In genomic region chr12:88251798-88252197, GRCh38 we compare ENCODE assay signal across 23 cellular contexts.
"Had no signal": no experiment of that assay in that cellular context is flagged by ENCODE, and none has a peak within 500 bp of the region (broad histone marks: within the 10 kb centered on the region; RNA-seq: fewer than 3 reads in every experiment).

No MANE protein-coding gene starts in this region.

- H3K27ac ChIP-seq: dorsolateral prefrontal cortex, foreskin keratinocyte, heart right ventricle, left lung, neural progenitor cell, parathyroid adenoma, right lobe of liver, thyroid gland had no signal

- H2AFZ ChIP-seq: neural progenitor cell, parathyroid adenoma had no signal

- DNase-seq: dorsolateral prefrontal cortex; effector CD4-positive, alpha-beta T cell; foreskin keratinocyte; glutamatergic neuron; heart right ventricle; hippocampal formation; left cardiac atrium; left lung; mesenchymal stem cell; midbrain; naive thymus-derived CD4-positive, alpha-beta T cell; right lobe of liver; stimulated activated CD4-positive, alpha-beta T cell treated with anti-CD3 and anti-CD28 coated beads, Interleukin-12 subunit alpha, Interleukin-12 subunit beta, amount 100 ng/mL, for 4 hours; stimulated activated CD4-positive, alpha-beta T cell treated with anti-CD3 and anti-CD28 coated beads, Interleukin-1b, Interleukin-23, amount 100 ng/mL, for 48 hours; stimulated activated CD4-positive, alpha-beta T cell treated with anti-CD3 and anti-CD28 coated beads, Interleukin-4, amount 100 ng/mL, for 1 hour; stimulated activated CD8-positive, alpha-beta memory T cell treated with anti-CD3 and anti-CD28 coated beads, Interleukin-4, amount 100 ng/mL, for 48 hours; stimulated activated naive CD4-positive, alpha-beta T cell; stimulated activated naive CD8-positive, alpha-beta T cell treated with anti-CD3 and anti-CD28 coated beads, Interleukin-15, amount 100 ng/mL, for 72 hours; thyroid gland; trophoblast cell had no signal

- H3K4me1 ChIP-seq: heart right ventricle, left lung, neural progenitor cell, parathyroid adenoma, right lobe of liver, thyroid gland had no signal

- H3K9ac ChIP-seq: neural progenitor cell, parathyroid adenoma had no signal

- H3K4me3 ChIP-seq: dorsolateral prefrontal cortex, heart right ventricle, left lung, neural progenitor cell, right lobe of liver, smooth muscle cell, thyroid gland had no signal

- ATAC-seq: foreskin keratinocyte; heart right ventricle; left cardiac atrium; left lung; naive thymus-derived CD4-positive, alpha-beta T cell; right lobe of liver; stimulated activated naive CD8-positive, alpha-beta T cell treated with anti-CD3 and anti-CD28 coated beads, Interleukin-15, amount 100 ng/mL, for 72 hours had no signal

- H3K36me3 ChIP-seq: heart right ventricle, left lung, neural progenitor cell, right lobe of liver, thyroid gland had no signal

- H3K9me3 ChIP-seq: heart right ventricle, left lung, right lobe of liver, thyroid gland had no signal

- H3K27me3 ChIP-seq: dorsolateral prefrontal cortex, foreskin keratinocyte, heart right ventricle, left lung, neural progenitor cell, right lobe of liver, thyroid gland had no signal

- H3K4me2 ChIP-seq: neural progenitor cell, smooth muscle cell had no signal
